ENCODE assay signal across 18 cellular contexts in genomic region chr1:17250601-17251000, GRCh38. TPM values are rescaled to one million over a fixed set of nuclear protein-coding genes. Genes with fewer than 3 reads are reported as not detected.
A peak's percentile ranks its signal among the peaks of the same experiment; 100 is the strongest.
DNase-seq lines count a peak whose midpoint lies in the region; ATAC-seq and TF ChIP-seq lines count a peak whose summit lies in the region.
"Had no signal": no experiment of that assay in that cellular context is flagged by ENCODE, and none has a peak within 500 bp of the region (broad histone marks: within the 10 kb centered on the region; RNA-seq: fewer than 3 reads in every experiment).

No MANE protein-coding gene starts in this region.

- no peak overlapping the region for H2AK5ac ChIP-seq in neuronal stem cell (ENCODE audit: low read depth, low read length)

- H2BK120ac ChIP-seq in neuronal stem cell (ENCODE audit: low read depth, low read length), result no peak overlapping the region

- H3K9ac ChIP-seq in neuronal stem cell (ENCODE audit: low read depth, low read length, poor library complexity), result no peak overlapping the region

- H3K4me3 Mint-ChIP-seq in MCF 10A (ENCODE audit: unreplicated experiment), result no peak overlapping the region
- H3K4me3 Mint-ChIP-seq: activated CD4-positive, alpha-beta T cell treated with anti-CD3 and anti-CD28 coated beads, Interleukin-2, amount 10 ng/mL, durations not matched to agents 7 days and 5 days; CD8-positive, alpha-beta T cell; central memory CD8-positive, alpha-beta T cell had no signal

- no peak overlapping the region for H3K14ac ChIP-seq in neuronal stem cell (ENCODE audit: low read length)

- H3K27ac ChIP-seq in neuronal stem cell (replicated peaks; ENCODE audit: low read length), result no peak overlapping the region

- H3K9me3 ChIP-seq in MG63 (no peaks in the 10 kb centered on the region), neuronal stem cell (replicated peaks in 1 of 2; ENCODE audit: control insufficient read depth in 2 of 2, insufficient read depth in 1 of 2, low read depth in 1 of 2, low read length in 2 of 2) (no peaks in the 10 kb centered on the region)

- H3K18ac ChIP-seq in neuronal stem cell (ENCODE audit: low read length), result peak overlapping the region; percentile 5

- no peak overlapping the region for H2BK5ac ChIP-seq in neuronal stem cell (ENCODE audit: low read length)

- no peak for TF ChIP-seq CTCF in MCF 10A (IDR thresholded peaks at IDR 0.05; ENCODE audit: unreplicated experiment)

- POLR2A ChIA-PET in MCF 10A (lab: Yijun Ruan, JAX), result interaction anchor here (0.7 to 2.0 kb wide), 6 partner anchors 11 to 32 kb away, joined by 3 to 8 read pairs (median 4); no protein-coding TSS in a partner anchor

- H3K36me3 ChIP-seq in MG63 (no peaks in the 10 kb centered on the region), neuronal stem cell (replicated peaks in 1 of 2; ENCODE audit: control insufficient read depth in 2 of 2, insufficient read depth in 2 of 2, low read length in 2 of 2) (no peaks in the 10 kb centered on the region)

- no CpG with 5 or more reads among the region's 7 CpGs for WGBS in neuronal stem cell (ENCODE audit: extremely low coverage in 2 of 2, insufficient read length in 2 of 2, insufficient replicate concordance in 1 of 2), 2 donors

- H3K27ac Mint-ChIP-seq in MCF 10A (ENCODE audit: low read depth, unreplicated experiment), result peak overlapping the region; percentile 61
- H3K27ac Mint-ChIP-seq: activated CD4-positive, alpha-beta T cell treated with anti-CD3 and anti-CD28 coated beads, Interleukin-2, amount 10 ng/mL, durations not matched to agents 7 days and 5 days; CD8-positive, alpha-beta T cell had no signal

- H3K4me3 ChIP-seq in MG63 (no peak overlapping the region), neuronal stem cell (ENCODE audit: low read length in 2 of 2) (peak overlapping the region in 1 of 2 donors; percentile 10)
- H3K4me3 ChIP-seq: GM12878 had no signal

- no peaks in the 10 kb centered on the region for H3K36me3 Mint-ChIP-seq in MCF 10A (ENCODE audit: insufficient read depth, unreplicated experiment)
- H3K36me3 Mint-ChIP-seq: CD8-positive, alpha-beta T cell had no signal

- no peak overlapping the region for H4K91ac ChIP-seq in neuronal stem cell (ENCODE audit: low read depth, low read length, poor library complexity)

- no peaks in the 10 kb centered on the region for H3K79me1 ChIP-seq in neuronal stem cell (ENCODE audit: low read depth, low read length)

- H3K9me3 Mint-ChIP-seq in MCF 10A (ENCODE audit: unreplicated experiment), result no peaks in the 10 kb centered on the region
- H3K9me3 Mint-ChIP-seq: activated CD4-positive, alpha-beta T cell treated with anti-CD3 and anti-CD28 coated beads, Interleukin-2, amount 10 ng/mL, durations not matched to agents 7 days and 5 days; CD8-positive, alpha-beta T cell; central memory CD8-positive, alpha-beta T cell had no signal

- H3K4ac ChIP-seq in neuronal stem cell (ENCODE audit: low read length), result no peak overlapping the region

- CTCF ChIA-PET in MCF 10A (lab: Yijun Ruan, JAX), result interaction anchor here (0.7 to 1.4 kb wide), 7 partner anchors 13 to 194 kb away, joined by 3 to 7 read pairs (median 4); no protein-coding TSS in a partner anchor

- no peak overlapping the region for H2AFZ ChIP-seq in neuronal stem cell (ENCODE audit: low read length)

- H4K8ac ChIP-seq in neuronal stem cell (ENCODE audit: low read depth, low read length), result no peak overlapping the region

- H3K23ac ChIP-seq in neuronal stem cell (ENCODE audit: low read depth, low read length, poor library complexity), result no peak overlapping the region

- DNase-seq in Daoy (ENCODE audit: low read depth) (peak; percentile 95), MG63 (peak; percentile 91), MCF 10A (ENCODE audit: unreplicated experiment) (peak; percentile 97), neuronal stem cell (ENCODE audit: low spot score) (no peak), Right ventricle myocardium inferior (ENCODE audit: missing footprints) (no peak), SIG-M5 (lab: John Stamatoyannopoulos, UW) (no peak), foreskin melanocyte (no peak), NAMALWA (ENCODE audit: low spot score) (no peak)
- DNase-seq: activated CD4-positive, alpha-beta T cell treated with anti-CD3 and anti-CD28 coated beads, Interleukin-2, amount 10 ng/mL, durations not matched to agents 7 days and 5 days; activated naive CD4-positive, alpha-beta T cell; left ventricle myocardium superior; NCI-H524; stimulated activated CD4-positive, alpha-beta T cell treated with anti-CD3 and anti-CD28 coated beads, Interleukin-1b, Interleukin-23, amount 100 ng/mL, for 48 hours; stimulated activated naive CD4-positive, alpha-beta T cell treated with Interleukin-2 at 50 U/mL for 16 hours had no signal

- H3K4me2 ChIP-seq in neuronal stem cell (ENCODE audit: insufficient read depth, low read length, poor library complexity, severe bottlenecking), result no peak overlapping the region

- no peaks in the 10 kb centered on the region for H3K27me3 ChIP-seq in MG63
- peaks cover 0 to 34% (median 0%) of the 10 kb centered on the region in 3 experiments for H3K27me3 ChIP-seq in neuronal stem cell (ENCODE audit: control insufficient read depth in 3 of 3, insufficient read depth in 3 of 3, low read depth in 1 of 3, low read length in 3 of 3)

- no TSS peak for BruUV-seq in MCF 10A (replicated peaks; lab: Mats Ljungman, UMichigan)

- no peak overlapping the region for H2BK12ac ChIP-seq in neuronal stem cell (ENCODE audit: low read length)

- intact Hi-C loops in MCF 10A (cut with micrococcal nuclease), result loop anchor here (5.0 kb wide), 1 partner anchor 87 kb away; no protein-coding TSS in a partner anchor
- intact Hi-C loops in Right ventricle myocardium inferior (cut with DNase I), result no loop called here

- H2BK15ac ChIP-seq in neuronal stem cell (ENCODE audit: low read length), result no peak overlapping the region

- H3K27me3 Mint-ChIP-seq in MCF 10A (ENCODE audit: insufficient read depth, unreplicated experiment), result no peaks in the 10 kb centered on the region
- H3K27me3 Mint-ChIP-seq: activated CD4-positive, alpha-beta T cell treated with anti-CD3 and anti-CD28 coated beads, Interleukin-2, amount 10 ng/mL, durations not matched to agents 7 days and 5 days had no signal

- no peak for ATAC-seq in Right ventricle myocardium inferior
- ATAC-seq: CD8-positive, alpha-beta T cell; GM12878; left ventricle myocardium superior had no signal

- peaks cover 23% of the 10 kb centered on the region for H3K4me1 Mint-ChIP-seq in MCF 10A (ENCODE audit: insufficient read depth, unreplicated experiment)
- H3K4me1 Mint-ChIP-seq: activated CD4-positive, alpha-beta T cell treated with anti-CD3 and anti-CD28 coated beads, Interleukin-2, amount 10 ng/mL, durations not matched to agents 7 days and 5 days had no signal

- peaks cover 0 to 6% of the 10 kb centered on the region in 2 donors for H3K4me1 ChIP-seq in neuronal stem cell (ENCODE audit: control insufficient read depth in 2 of 2, insufficient read depth in 1 of 2, low read depth in 1 of 2, low read length in 2 of 2)

RNA-seq across cellular contexts. Expression of gene PADI3, which starts 1.7 kb away (rescaled TPM):
- 0.09 and 1.5 TPM in 2 replicates for total RNA-seq in Daoy (2014; rRNA removed; shearing (Covaris generic))
- 0.53 and 7.3 TPM in 2 replicates for total RNA-seq in MG63 (2014; rRNA removed; shearing (Covaris generic); ENCODE audit: low replicate concordance)
- total RNA-seq in MCF 10A (2022) (0.12 TPM in 1 of 2 replicates, not detected in the other), Right ventricle myocardium inferior (not detected)
- 0.38 TPM for polyA plus RNA-seq in neuronal stem cell (2013, experiment 1 of 2)
- 0.36 TPM for polyA plus RNA-seq in neuronal stem cell (2013, experiment 2 of 2)
- total RNA-seq: activated CD4-positive, alpha-beta T cell treated with anti-CD3 and anti-CD28 coated beads, Interleukin-2, amount 10 ng/mL, durations not matched to agents 7 days and 5 days; CD8-positive, alpha-beta T cell; GM12878; left ventricle myocardium superior; omental fat pad had no signal

RNA-seq across cellular contexts. Expression of gene PADI1, which starts 45.7 kb away (rescaled TPM):
- total RNA-seq in Daoy (2014; rRNA removed; shearing (Covaris generic)), result 2.5 TPM in 1 of 2 replicates, not detected in the other
- total RNA-seq in MG63 (2014; rRNA removed; shearing (Covaris generic); ENCODE audit: low replicate concordance), result 0.03 TPM in 1 of 2 replicates, not detected in the other
- total RNA-seq in MCF 10A (2022), result 0.10 and 0.58 TPM in 2 replicates
- 0.18 TPM for polyA plus RNA-seq in neuronal stem cell (2013, experiment 1 of 2)
- 0.11 TPM for polyA plus RNA-seq in neuronal stem cell (2013, experiment 2 of 2)
- not detected for total RNA-seq in Right ventricle myocardium inferior
- total RNA-seq: activated CD4-positive, alpha-beta T cell treated with anti-CD3 and anti-CD28 coated beads, Interleukin-2, amount 10 ng/mL, durations not matched to agents 7 days and 5 days; CD8-positive, alpha-beta T cell; GM12878; left ventricle myocardium superior; omental fat pad had no signal

RNA-seq across cellular contexts. Expression of gene PADI4, which starts 57.4 kb away (rescaled TPM):
- total RNA-seq in Daoy (2014; rRNA removed; shearing (Covaris generic)), result not detected in 2 replicates
- not detected in 2 replicates for total RNA-seq in MG63 (2014; rRNA removed; shearing (Covaris generic); ENCODE audit: low replicate concordance)
- total RNA-seq in MCF 10A (2022), result 0.51 TPM in 1 of 2 replicates, not detected in the other
- polyA plus RNA-seq in neuronal stem cell (2013, experiment 1 of 2), result not detected
- not detected for polyA plus RNA-seq in neuronal stem cell (2013, experiment 2 of 2)
- 0.24 TPM for total RNA-seq in Right ventricle myocardium inferior

Comparison
In these comparisons a context has a peak if more than half of its experiments do, and no peak if none do; other contexts are left out.
1. DNase-seq: peak in Daoy (single experiment), MG63 (single experiment) and MCF 10A (single experiment); none in neuronal stem cell (single experiment), Right ventricle myocardium inferior (single experiment), SIG-M5 (single experiment), foreskin melanocyte (single experiment) and NAMALWA (single experiment).